ENCODE assay signal across 7 cellular contexts in the genomic region with DNA sequence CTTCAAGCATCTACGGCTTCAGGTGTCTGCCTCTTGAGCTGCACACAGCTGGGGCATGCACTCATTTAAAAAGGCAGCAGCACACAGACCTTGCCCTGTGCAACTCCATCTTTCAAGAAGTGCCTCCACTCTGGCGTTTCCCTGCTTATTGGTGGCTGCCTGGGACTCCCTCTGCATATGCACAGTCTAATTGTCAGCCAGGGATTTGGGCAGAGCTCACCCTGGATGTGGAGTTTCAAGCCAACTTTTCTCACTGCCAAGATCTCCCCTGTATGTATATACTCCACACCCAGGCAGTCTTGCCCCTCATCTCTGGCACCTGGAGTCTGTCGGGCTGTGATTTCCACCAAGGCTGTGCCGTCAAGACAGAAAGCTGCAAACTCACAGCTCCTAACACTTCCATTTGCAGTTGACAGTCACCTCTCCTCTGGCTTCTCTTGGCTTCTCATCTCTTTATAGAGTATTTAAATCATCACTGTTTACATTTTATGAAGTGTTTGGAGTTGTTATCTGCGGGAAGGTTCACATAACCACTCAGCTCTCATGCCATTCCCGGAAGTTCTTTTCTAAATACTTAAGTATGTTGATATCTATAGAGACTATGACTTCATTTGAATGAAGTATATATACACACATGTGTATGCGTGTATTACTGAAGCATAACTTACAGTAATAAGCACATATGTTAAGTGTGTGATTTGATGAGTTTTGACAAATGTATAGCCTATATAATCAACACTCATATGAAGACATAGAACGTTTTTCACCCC.
DNase-seq lines count a peak whose midpoint lies in the region; ATAC-seq, FAIRE-seq and TF ChIP-seq lines count a peak whose summit lies in the region.
"Not testable (repeated sequence)": the region's sequence is repeated elsewhere in the genome, so short reads cannot be mapped to it uniquely, and the experiment has no call there.

No MANE protein-coding gene starts in this region.

- H3K9me2 ChIP-seq in hepatocyte (replicated peaks; ENCODE audit: insufficient read depth): not testable (repeated sequence)

- H3K23ac ChIP-seq in mesenchymal stem cell (ENCODE audit: low read length in 2 of 2): not testable (repeated sequence)

- not testable (repeated sequence) for H3K79me2 ChIP-seq in hepatocyte

- H2BK15ac ChIP-seq in mesenchymal stem cell (ENCODE audit: low read depth, poor library complexity, severe bottlenecking): not testable (repeated sequence)

- H3K79me1 ChIP-seq in mesenchymal stem cell (replicated peaks; ENCODE audit: low read length, poor library complexity, severe bottlenecking): not testable (repeated sequence)

- BruUV-seq in Panc1 (replicated peaks; lab: Mats Ljungman, UMichigan): not testable (repeated sequence)

- not testable (repeated sequence) for H4K8ac ChIP-seq in mesenchymal stem cell (ENCODE audit: low read length)

- H3K4me1 ChIP-seq in Panc1 (ENCODE audit: control insufficient read depth, insufficient read depth, low read length); hepatocyte (ENCODE audit: insufficient read depth); mesenchymal stem cell (ENCODE audit: control insufficient read depth, insufficient read depth, low read depth, low read length): not testable (repeated sequence)

- not testable (repeated sequence) for H3K27ac ChIP-seq in Panc1 (ENCODE audit: low read length); mesenchymal stem cell (ENCODE audit: low read length, poor library complexity, severe bottlenecking)
- H3K27ac ChIP-seq in hepatocyte: peak overlapping the region; percentile 23

- not testable (repeated sequence) for TF ChIP-seq CTCF in Panc1 (IDR thresholded peaks at IDR 0.05); bronchial epithelial cell (IDR thresholded peaks at IDR 0.05; ENCODE audit: insufficient read depth, low read length, severe bottlenecking); hepatocyte (IDR thresholded peaks at IDR 0.05; ENCODE audit: poor library complexity)

- not testable (repeated sequence) for H2AK5ac ChIP-seq in mesenchymal stem cell (ENCODE audit: low read length, severe bottlenecking)

- H4K20me1 ChIP-seq in hepatocyte (ENCODE audit: insufficient read depth, poor library complexity, severe bottlenecking): not testable (repeated sequence)

- H3K4me3 ChIP-seq in Panc1 (ENCODE audit: low read depth in 2 of 2, low read length in 2 of 2); bronchial epithelial cell (ENCODE audit: low read depth, low read length); hepatocyte; mesenchymal stem cell (ENCODE audit: insufficient read depth in 1 of 2, low read depth in 1 of 2, low read length in 2 of 2): not testable (repeated sequence)

- not testable (repeated sequence) for H3K14ac ChIP-seq in mesenchymal stem cell (ENCODE audit: low read length in 2 of 2)

- not testable (repeated sequence) for H3K27me3 ChIP-seq in Panc1 (ENCODE audit: control insufficient read depth, insufficient read depth, low read length); bronchial epithelial cell (ENCODE audit: control insufficient read depth, insufficient read depth, low read length); hepatocyte; mesenchymal stem cell (ENCODE audit: control insufficient read depth in 1 of 2, insufficient read depth in 1 of 2, low read length in 2 of 2)

- H3K4me2 ChIP-seq in hepatocyte; mesenchymal stem cell (ENCODE audit: low read length, poor library complexity, severe bottlenecking): not testable (repeated sequence)

- ATAC-seq in Panc1: peak; percentile 18; the same call in 1 of the 2 replicates

- CTCF ChIA-PET in Panc1 (lab: Charles Lee): not testable (repeated sequence)

- H3K9me3 ChIP-seq in Panc1 (ENCODE audit: control insufficient read depth, insufficient read depth, low read depth, low read length); hepatocyte (ENCODE audit: low read depth); mesenchymal stem cell (ENCODE audit: control insufficient read depth, low read length): not testable (repeated sequence)

- not testable (repeated sequence) for FAIRE-seq in bronchial epithelial cell (lab: Jason Lieb, UNC)

- POLR2A ChIA-PET in Panc1 (lab: Charles Lee): not testable (repeated sequence)

- H2BK5ac ChIP-seq in mesenchymal stem cell (ENCODE audit: low read depth, low read length, poor library complexity, severe bottlenecking): not testable (repeated sequence)

- H3K9ac ChIP-seq in mesenchymal stem cell (ENCODE audit: low read length): not testable (repeated sequence)

- not testable (repeated sequence) for H2BK12ac ChIP-seq in mesenchymal stem cell (ENCODE audit: low read length in 2 of 2)

- H2BK120ac ChIP-seq in mesenchymal stem cell (ENCODE audit: low read depth, low read length): not testable (repeated sequence)

- not testable (repeated sequence) for H4K91ac ChIP-seq in mesenchymal stem cell (ENCODE audit: low read length)

- WGBS in hepatocyte (ENCODE audit: low lambda C conversion rate, missing lambda C conversion rate): 30% methylated on average over 6 of the region's 8 CpGs
- WGBS in mesenchymal stem cell: no CpG with 5 or more reads among the region's 8 CpGs

- not testable (repeated sequence) for H3K4ac ChIP-seq in mesenchymal stem cell (ENCODE audit: low read depth in 1 of 2, low read length in 2 of 2)

- peak; percentile 15 for DNase-seq in DMS53 treated with DMSO at 0.1 percent for 48 hours (lab: John Stamatoyannopoulos, UW; ENCODE audit: unreplicated experiment)
- peak; percentile 36 for DNase-seq in NCI-H2029 (lab: John Stamatoyannopoulos, UW)
- DNase-seq in Panc1 (ENCODE audit: low read depth, low spot score); hepatocyte (ENCODE audit: low spot score): not testable (repeated sequence)
- peak; percentile 15 for DNase-seq in bronchial epithelial cell (ENCODE audit: low read depth)
- peak; percentile 86 for DNase-seq in mesenchymal stem cell
- peak; percentile 15 for DNase-seq in posterior vena cava (ENCODE audit: low spot score)

- not testable (repeated sequence) for H3K36me3 ChIP-seq in Panc1 (ENCODE audit: control insufficient read depth, insufficient read depth, low read length); bronchial epithelial cell (ENCODE audit: control insufficient read depth, insufficient read depth, low read length); hepatocyte (replicated peaks; ENCODE audit: insufficient read depth, low read depth); mesenchymal stem cell (ENCODE audit: control insufficient read depth in 1 of 2, insufficient read depth in 2 of 2, low read depth in 1 of 2, low read length in 2 of 2)

- intact Hi-C loops in Panc1 (cut with micrococcal nuclease; ENCODE audit: unreplicated experiment); posterior vena cava (cut with DNase I): not testable (repeated sequence)

- H2AFZ ChIP-seq in hepatocyte; mesenchymal stem cell (ENCODE audit: low read depth, low read length): not testable (repeated sequence)

- in situ Hi-C loops in Panc1 (cut with HindIII; ENCODE audit: low pct_unique_long_range_greater_than_20kb, low sequenced_read_pairs): not testable (repeated sequence)

- H3K18ac ChIP-seq in mesenchymal stem cell (ENCODE audit: low read depth in 1 of 2, low read length in 2 of 2): not testable (repeated sequence)
